34 cellular contexts compared by ENCODE assay signal in the genomic region with DNA sequence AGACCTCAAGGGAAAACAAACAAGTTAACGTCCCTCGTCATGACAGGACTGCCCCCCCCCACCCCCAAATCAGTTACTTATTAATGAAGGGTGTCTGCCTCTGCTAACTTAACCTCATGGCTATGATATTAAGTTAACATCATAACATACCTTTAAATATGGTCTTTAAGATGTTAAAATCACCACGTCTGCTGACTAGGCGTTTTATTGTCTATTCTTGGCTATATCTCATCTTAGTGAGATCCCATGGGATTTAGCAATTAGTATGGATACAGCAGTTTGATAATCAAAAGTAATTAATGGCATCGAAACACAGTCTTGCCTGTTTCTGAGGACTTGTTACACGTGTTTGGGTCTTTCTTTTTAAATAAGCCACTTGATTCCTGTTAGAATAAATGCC.
"Had no signal": no experiment of that assay in that cellular context is flagged by ENCODE, and none has a peak within 500 bp of the region (broad histone marks: within the 10 kb centered on the region; RNA-seq: fewer than 3 reads in every experiment).

No MANE protein-coding gene starts in this region.

- DNase-seq: activated B cell treated with CpG ODN at 0.5 μM for 24 hours; activated CD4-positive, alpha-beta memory T cell treated with anti-CD3 and anti-CD28 coated beads for 36 hours; activated CD4-positive, alpha-beta T cell treated with anti-CD3 and anti-CD28 coated beads for 4 hours; activated CD4-positive, alpha-beta T cell treated with anti-CD3 and anti-CD28 coated beads, Interleukin-2, amount 10 ng/mL, durations not matched to agents 24 days and 14 days; activated CD4-positive, alpha-beta T cell treated with anti-CD3 and anti-CD28 coated beads, Interleukin-2, amount 50 U/mL, for 1 hour; activated CD4-positive, alpha-beta T cell treated with anti-CD3 and anti-CD28 coated beads, Interleukin-2, amount 50 U/mL, for 4 hours; activated CD4-positive, CD25-positive, alpha-beta regulatory T cell treated with anti-CD3 and anti-CD28 coated beads, Interleukin-2, amount 50 U/mL, for 72 hours; activated CD8-positive, alpha-beta memory T cell treated with anti-CD3 and anti-CD28 coated beads, Interleukin-2, amount 50 U/mL, for 4 hours; activated CD8-positive, alpha-beta T cell treated with anti-CD3 and anti-CD28 coated beads for 36 hours; activated effector memory CD4-positive, alpha-beta T cell treated with anti-CD3 and anti-CD28 coated beads, Interleukin-2, amount 50 U/mL, for 16 hours; activated gamma-delta T cell treated with Interleukin-2 at 50 U/mL for 16 hours; activated naive CD4-positive, alpha-beta T cell; activated naive CD4-positive, alpha-beta T cell treated with anti-CD3 and anti-CD28 coated beads for 36 hours; activated naive CD4-positive, alpha-beta T cell treated with anti-CD3 and anti-CD28 coated beads, Interleukin-2, amount 50 U/mL, for 16 hours; activated naive CD8-positive, alpha-beta T cell treated with anti-CD3 and anti-CD28 coated beads for 36 hours; activated T-cell treated with anti-CD3 and anti-CD28 coated beads for 4 hours; activated T-cell treated with anti-CD3 and anti-CD28 coated beads, Interleukin-2, amount 50 U/mL, for 1 hour; activated T-cell treated with anti-CD3 and anti-CD28 coated beads, Interleukin-2, amount 50 U/mL, for 4 hours; activated T-cell treated with anti-CD3 and anti-CD28 coated beads, Interleukin-2, amount 50 U/mL, for 72 hours; adrenal gland; amniotic stem cell; aorta; body of pancreas; brain microvascular endothelial cell; central memory CD4-positive, alpha-beta T cell; T-helper 2 cell; T-helper 9 cell had no signal

- H3K27ac ChIP-seq: adrenal gland, body of pancreas, brain microvascular endothelial cell, breast epithelium, VCaP had no signal

- H3K36me3 ChIP-seq: adrenal gland, brain microvascular endothelial cell, breast epithelium had no signal

- FAIRE-seq: astrocyte, colon, TTC549 had no signal

- H3K27me3 ChIP-seq: brain microvascular endothelial cell had no signal

- H3K4me1 ChIP-seq: adrenal gland, body of pancreas, breast epithelium had no signal

- H3K4me3 ChIP-seq: adrenal gland, body of pancreas, breast epithelium had no signal

- H3K9me3 ChIP-seq: adrenal gland, body of pancreas, breast epithelium had no signal

- ATAC-seq: activated CD8-positive, alpha-beta T cell treated with anti-CD3 and anti-CD28 coated beads for 36 hours; activated naive CD4-positive, alpha-beta T cell treated with anti-CD3 and anti-CD28 coated beads, Interleukin-2, amount 50 U/mL, for 72 hours; activated T-cell treated with anti-CD3 and anti-CD28 coated beads, Interleukin-2, amount 50 U/mL, for 4 hours; activated T-cell treated with anti-CD3 and anti-CD28 coated beads, Interleukin-2, amount 50 U/mL, for 72 hours; activated T-helper 17 cell treated with anti-CD3 and anti-CD28 coated beads, Interleukin-2, amount 50 U/mL, for 72 hours; body of pancreas had no signal
